Comparison of ENCODE assay signal across 14 cellular contexts in genomic region chr18:45993441-45993840, GRCh38.
DNase-seq lines count a peak whose midpoint lies in the region; FAIRE-seq lines count a peak whose summit lies in the region.
"Had no signal": no experiment of that assay in that cellular context is flagged by ENCODE, and none has a peak within 500 bp of the region (broad histone marks: within the 10 kb centered on the region; RNA-seq: fewer than 3 reads in every experiment).

No MANE protein-coding gene starts in this region.

- FAIRE-seq in RCC 7860 (lab: Jason Lieb, UNC), result no peak

- peak; percentile 83 for DNase-seq in GM04503 (ENCODE audit: low read depth)
- DNase-seq in RCC 7860 (ENCODE audit: low spot score), result peak; percentile 31
- DNase-seq in epithelial cell of prostate (ENCODE audit: low read depth, low spot score), result peak; percentile 36
- peak; percentile 47 for DNase-seq in skeletal muscle cell (ENCODE audit: low read depth)
- no peak for DNase-seq in NCI-H82 (lab: John Stamatoyannopoulos, UW)
- no peak for DNase-seq in OCI-M2 (lab: John Stamatoyannopoulos, UW; ENCODE audit: unreplicated experiment)
- no peak for DNase-seq in T-helper 9 cell
- DNase-seq: activated CD8-positive, alpha-beta memory T cell treated with anti-CD3 and anti-CD28 coated beads, Interleukin-2, amount 50 U/mL, for 4 hours; body of pancreas; DND-41; gastrocnemius medialis; left lung; NCI-H2107; stimulated activated CD4-positive, alpha-beta T cell treated with anti-CD3 and anti-CD28 coated beads, Interleukin-2, amount 100 ng/mL, for 24 hours had no signal

- peak overlapping the region; percentile 21 for H3K27ac ChIP-seq in epithelial cell of prostate
- H3K27ac ChIP-seq: body of pancreas, gastrocnemius medialis, left lung had no signal

- no peak overlapping the region for H3K4me3 ChIP-seq in skeletal muscle cell (ENCODE audit: low read depth, low read length)
- H3K4me3 ChIP-seq: body of pancreas, gastrocnemius medialis, left lung had no signal

Comparison
In these comparisons a context has a peak if more than half of its experiments do, and no peak if none do; other contexts are left out.
1. DNase-seq: peak in GM04503 (single experiment), RCC 7860 (single experiment), epithelial cell of prostate (single experiment) and skeletal muscle cell (single experiment); none in NCI-H82 (single experiment), OCI-M2 (single experiment) and T-helper 9 cell (single experiment).